Comparison of ENCODE assay signal across 1 cellular context in the genomic region with DNA sequence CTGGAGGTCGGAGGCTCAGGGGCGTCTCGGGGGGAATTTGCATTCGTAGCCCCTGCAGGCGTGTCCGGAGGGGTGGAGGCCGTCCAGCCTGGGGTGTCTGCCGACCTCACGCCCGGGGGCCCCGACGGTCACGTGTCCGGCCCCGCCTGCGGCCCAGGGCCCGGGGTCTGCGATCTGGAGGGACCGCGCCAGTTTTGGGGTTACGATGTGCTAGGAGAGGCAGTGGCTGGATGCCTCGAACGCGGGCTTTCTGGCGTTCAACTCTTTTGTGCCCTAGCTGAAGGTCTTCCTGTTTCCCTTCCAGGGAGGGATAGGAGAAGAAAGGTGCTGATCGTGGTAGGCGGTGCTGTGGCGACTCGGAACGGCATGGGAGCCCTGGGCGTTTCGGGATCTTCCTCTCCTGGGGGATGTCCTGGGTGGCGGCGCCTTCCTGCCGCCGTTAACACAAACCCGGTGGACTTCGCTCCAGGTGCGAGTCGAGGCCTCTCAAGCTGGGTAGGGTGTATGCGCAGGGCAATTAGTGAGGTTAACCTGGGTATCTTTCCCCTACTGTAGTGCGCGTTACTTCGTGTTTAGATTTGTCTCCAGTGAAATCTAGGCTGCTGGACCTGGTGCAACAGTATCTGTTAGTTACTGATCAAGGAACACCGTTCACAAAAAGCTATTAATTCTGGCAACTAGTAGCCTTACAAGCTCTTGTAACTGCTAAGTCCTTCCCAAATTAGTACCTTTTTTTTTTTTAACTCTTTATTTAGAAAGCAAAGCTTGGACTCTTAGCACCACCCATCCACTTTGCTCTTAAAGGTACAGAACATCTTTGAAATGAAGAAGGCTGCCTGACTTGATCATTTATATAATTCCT.
TF ChIP-seq lines count a peak whose summit lies in the region.

No MANE protein-coding gene starts in this region.

TF ChIP-seq in HepG2, 621 proteins besides CTCF, POLR2A, EP300 and RAD21 (continued from another document and continues in another):
- TF ChIP-seq STAT6 (CRISPR knock-in tag; IDR thresholded peaks at IDR 0.05; ENCODE audit: borderline replicate concordance) (no peak; the same call in 1 of the 2 replicates), ASH2L (IDR thresholded peaks at IDR 0.05; ENCODE audit: insufficient read length, low read depth, low read length) (peak; percentile 72), ARNTL (CRISPR knock-in tag; IDR thresholded peaks at IDR 0.05) (peak; percentile 71; the same call in 1 of the 2 replicates), MLXIP (CRISPR knock-in tag; IDR thresholded peaks at IDR 0.05; ENCODE audit: borderline replicate concordance) (no peak; the same call in 1 of the 2 replicates), FOXM1 (CRISPR knock-in tag; IDR thresholded peaks at IDR 0.05) (no peak), ZNF558 (CRISPR knock-in tag; IDR thresholded peaks at IDR 0.05; ENCODE audit: borderline replicate concordance) (0 out of 2 replicates have a peak, but pooled peaks have one; percentile 9), ZNF335 (CRISPR knock-in tag; IDR thresholded peaks at IDR 0.05) (no peak), E2F5 (CRISPR knock-in tag; conservative IDR thresholded peaks at IDR 0.05) (no peak), FOXC1 (CRISPR knock-in tag; IDR thresholded peaks at IDR 0.05; ENCODE audit: borderline replicate concordance) (peak; percentile 67; the same call in 1 of the 2 replicates), ZNF20 (CRISPR knock-in tag; IDR thresholded peaks at IDR 0.05) (no peak; the same call in none of the 2 replicates), NFE2L2 (IDR thresholded peaks at IDR 0.05; ENCODE audit: low read length) (no peak), ZNF383 (CRISPR knock-in tag; IDR thresholded peaks at IDR 0.05; ENCODE audit: borderline replicate concordance) (no peak), PRDM4 (CRISPR knock-in tag; IDR thresholded peaks at IDR 0.05; ENCODE audit: borderline replicate concordance) (no peak), JARID2 (CRISPR knock-in tag; IDR thresholded peaks at IDR 0.05; ENCODE audit: insufficient replicate concordance) (no peak), ZFP36L1 (CRISPR knock-in tag; IDR thresholded peaks at IDR 0.05) (no peak), RBFOX2 (IDR thresholded peaks at IDR 0.05; ENCODE audit: low read depth, low read length) (no peak), NFRKB (IDR thresholded peaks at IDR 0.05) (no peak), HOXA7 (CRISPR knock-in tag; IDR thresholded peaks at IDR 0.05) (no peak), ZNF710 (CRISPR knock-in tag; IDR thresholded peaks at IDR 0.05; ENCODE audit: borderline replicate concordance) (no peak), GTF3A (CRISPR knock-in tag; conservative IDR thresholded peaks at IDR 0.05) (no peak), ZNF781 (CRISPR knock-in tag; IDR thresholded peaks at IDR 0.05; ENCODE audit: borderline replicate concordance, not compliant biosample characterization) (peak; percentile 60)
- TF ChIP-seq, protein P1, sequence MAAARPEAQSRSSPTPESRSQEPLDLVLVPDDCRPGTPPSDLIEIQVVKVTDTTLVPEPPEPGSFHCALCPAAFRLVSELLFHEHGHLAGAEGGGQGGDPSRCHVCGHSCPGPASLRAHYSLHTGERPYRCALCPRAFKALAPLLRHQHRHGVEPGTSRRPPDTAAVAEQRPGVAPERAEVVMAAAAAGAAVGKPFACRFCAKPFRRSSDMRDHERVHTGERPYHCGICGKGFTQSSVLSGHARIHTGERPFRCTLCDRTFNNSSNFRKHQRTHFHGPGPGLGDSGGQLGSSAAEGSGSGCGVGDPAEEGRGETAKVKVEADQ (CRISPR knock-in tag; IDR thresholded peaks at IDR 0.05; ENCODE audit: borderline replicate concordance), result no peak
- TF ChIP-seq, protein P2, sequence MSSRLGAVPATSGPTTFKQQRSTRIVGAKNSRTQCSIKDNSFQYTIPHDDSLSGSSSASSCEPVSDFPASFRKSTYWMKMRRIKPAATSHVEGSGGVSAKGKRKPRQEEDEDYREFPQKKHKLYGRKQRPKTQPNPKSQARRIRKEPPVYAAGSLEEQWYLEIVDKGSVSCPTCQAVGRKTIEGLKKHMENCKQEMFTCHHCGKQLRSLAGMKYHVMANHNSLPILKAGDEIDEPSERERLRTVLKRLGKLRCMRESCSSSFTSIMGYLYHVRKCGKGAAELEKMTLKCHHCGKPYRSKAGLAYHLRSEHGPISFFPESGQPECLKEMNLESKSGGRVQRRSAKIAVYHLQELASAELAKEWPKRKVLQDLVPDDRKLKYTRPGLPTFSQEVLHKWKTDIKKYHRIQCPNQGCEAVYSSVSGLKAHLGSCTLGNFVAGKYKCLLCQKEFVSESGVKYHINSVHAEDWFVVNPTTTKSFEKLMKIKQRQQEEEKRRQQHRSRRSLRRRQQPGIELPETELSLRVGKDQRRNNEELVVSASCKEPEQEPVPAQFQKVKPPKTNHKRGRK (CRISPR knock-in tag; IDR thresholded peaks at IDR 0.05), result no peak
- TF ChIP-seq, protein P3, sequence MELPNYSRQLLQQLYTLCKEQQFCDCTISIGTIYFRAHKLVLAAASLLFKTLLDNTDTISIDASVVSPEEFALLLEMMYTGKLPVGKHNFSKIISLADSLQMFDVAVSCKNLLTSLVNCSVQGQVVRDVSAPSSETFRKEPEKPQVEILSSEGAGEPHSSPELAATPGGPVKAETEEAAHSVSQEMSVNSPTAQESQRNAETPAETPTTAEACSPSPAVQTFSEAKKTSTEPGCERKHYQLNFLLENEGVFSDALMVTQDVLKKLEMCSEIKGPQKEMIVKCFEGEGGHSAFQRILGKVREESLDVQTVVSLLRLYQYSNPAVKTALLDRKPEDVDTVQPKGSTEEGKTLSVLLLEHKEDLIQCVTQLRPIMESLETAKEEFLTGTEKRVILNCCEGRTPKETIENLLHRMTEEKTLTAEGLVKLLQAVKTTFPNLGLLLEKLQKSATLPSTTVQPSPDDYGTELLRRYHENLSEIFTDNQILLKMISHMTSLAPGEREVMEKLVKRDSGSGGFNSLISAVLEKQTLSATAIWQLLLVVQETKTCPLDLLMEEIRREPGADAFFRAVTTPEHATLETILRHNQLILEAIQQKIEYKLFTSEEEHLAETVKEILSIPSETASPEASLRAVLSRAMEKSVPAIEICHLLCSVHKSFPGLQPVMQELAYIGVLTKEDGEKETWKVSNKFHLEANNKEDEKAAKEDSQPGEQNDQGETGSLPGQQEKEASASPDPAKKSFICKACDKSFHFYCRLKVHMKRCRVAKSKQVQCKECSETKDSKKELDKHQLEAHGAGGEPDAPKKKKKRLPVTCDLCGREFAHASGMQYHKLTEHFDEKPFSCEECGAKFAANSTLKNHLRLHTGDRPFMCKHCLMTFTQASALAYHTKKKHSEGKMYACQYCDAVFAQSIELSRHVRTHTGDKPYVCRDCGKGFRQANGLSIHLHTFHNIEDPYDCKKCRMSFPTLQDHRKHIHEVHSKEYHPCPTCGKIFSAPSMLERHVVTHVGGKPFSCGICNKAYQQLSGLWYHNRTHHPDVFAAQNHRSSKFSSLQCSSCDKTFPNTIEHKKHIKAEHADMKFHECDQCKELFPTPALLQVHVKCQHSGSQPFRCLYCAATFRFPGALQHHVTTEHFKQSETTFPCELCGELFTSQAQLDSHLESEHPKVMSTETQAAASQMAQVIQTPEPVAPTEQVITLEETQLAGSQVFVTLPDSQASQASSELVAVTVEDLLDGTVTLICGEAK (IDR thresholded peaks at IDR 0.05), result no peak
- TF ChIP-seq, protein P3 (CRISPR knock-in tag; IDR thresholded peaks at IDR 0.05), result peak; percentile 46; the same call in 1 of the 2 replicates
